Comparison of ENCODE assay signal across 1 cellular context in genomic region chr17:18708215-18708614, GRCh38.
A peak's percentile ranks its signal among the peaks of the same experiment; 100 is the strongest.
TF ChIP-seq lines count a peak whose summit lies in the region.

No MANE protein-coding gene starts in this region.

TF ChIP-seq in HepG2, 621 proteins besides CTCF, POLR2A, EP300 and RAD21:
- 0 out of 2 replicates have a peak, but pooled peaks have one; percentile 14 for TF ChIP-seq CEBPB (IDR thresholded peaks at IDR 0.05; ENCODE audit: borderline replicate concordance, low read depth, low read length)
